Comparison of ENCODE assay signal across 10 cellular contexts in genomic region chr1:161484613-161485012, GRCh38. TPM values are rescaled to one million over a fixed set of nuclear protein-coding genes. Genes with fewer than 3 reads are reported as not detected.
DNase-seq lines count a peak whose midpoint lies in the region; ATAC-seq and TF ChIP-seq lines count a peak whose summit lies in the region.
"Had no signal": no experiment of that assay in that cellular context is flagged by ENCODE, and none has a peak within 500 bp of the region (broad histone marks: within the 10 kb centered on the region; RNA-seq: fewer than 3 reads in every experiment).

No MANE protein-coding gene starts in this region.

- no peak overlapping the region for H3K4me3 ChIP-seq in retinal pigment epithelial cell (ENCODE audit: low read length)
- H3K4me3 ChIP-seq: prostate gland had no signal

- DNase-seq in DMS53 (lab: John Stamatoyannopoulos, UW) (peak; percentile 26), DMS53 treated with DMSO at 0.1 percent for 48 hours (lab: John Stamatoyannopoulos, UW; ENCODE audit: unreplicated experiment) (no peak), MV-4-11 (lab: John Stamatoyannopoulos, UW) (peak; percentile 44), chondrocyte (ENCODE audit: low spot score) (no peak), retinal pigment epithelial cell (ENCODE audit: low read depth) (no peak), NCI-H2029 (lab: John Stamatoyannopoulos, UW) (no peak)

- no peak for ATAC-seq in activated T-helper 17 cell treated with anti-CD3 and anti-CD28 coated beads, Interleukin-2, amount 50 U/mL, for 72 hours (replicated peaks)
- no peak for ATAC-seq in HG03039 (IDR thresholded peaks at IDR 0.05; ENCODE audit: unreplicated experiment)

- no peak overlapping the region for H3K4me3 Mint-ChIP-seq in chondrocyte (ENCODE audit: unreplicated experiment)
- H3K4me3 Mint-ChIP-seq in activated T-helper 17 cell treated with anti-CD3 and anti-CD28 coated beads, Interleukin-2, amount 50 U/mL, for 72 hours, result no peak overlapping the region

- H3K36me3 Mint-ChIP-seq in chondrocyte (ENCODE audit: low read depth), result no peaks in the 10 kb centered on the region
- H3K36me3 Mint-ChIP-seq in activated T-helper 17 cell treated with anti-CD3 and anti-CD28 coated beads, Interleukin-2, amount 50 U/mL, for 72 hours (ENCODE audit: low read depth), result no peaks in the 10 kb centered on the region

- H3K4me1 Mint-ChIP-seq in chondrocyte (ENCODE audit: low read depth), result no peaks in the 10 kb centered on the region
- H3K4me1 Mint-ChIP-seq in activated T-helper 17 cell treated with anti-CD3 and anti-CD28 coated beads, Interleukin-2, amount 50 U/mL, for 72 hours, result no peaks in the 10 kb centered on the region

- no peaks in the 10 kb centered on the region for H3K9me3 Mint-ChIP-seq in chondrocyte (ENCODE audit: low read depth)
- no peaks in the 10 kb centered on the region for H3K9me3 Mint-ChIP-seq in activated T-helper 17 cell treated with anti-CD3 and anti-CD28 coated beads, Interleukin-2, amount 50 U/mL, for 72 hours

- peaks cover 27% of the 10 kb centered on the region for H3K27me3 Mint-ChIP-seq in chondrocyte (ENCODE audit: low read depth)
- H3K27me3 Mint-ChIP-seq in activated T-helper 17 cell treated with anti-CD3 and anti-CD28 coated beads, Interleukin-2, amount 50 U/mL, for 72 hours, result peaks cover 13% of the 10 kb centered on the region

- H3K27ac Mint-ChIP-seq in chondrocyte (ENCODE audit: unreplicated experiment), result no peak overlapping the region
- H3K27ac Mint-ChIP-seq in activated T-helper 17 cell treated with anti-CD3 and anti-CD28 coated beads, Interleukin-2, amount 50 U/mL, for 72 hours, result no peak overlapping the region

- TF ChIP-seq CTCF in chondrocyte (IDR thresholded peaks at IDR 0.05) (peak; percentile 47), retinal pigment epithelial cell (conservative IDR thresholded peaks at IDR 0.05; ENCODE audit: low read depth, low read length) (peak; percentile 35)

RNA-seq across cellular contexts. Expression of gene FCGR2A, which starts 20.6 kb away (rescaled TPM):
- not detected in 3 replicates for total RNA-seq in chondrocyte
- not detected for total RNA-seq in activated T-helper 17 cell treated with anti-CD3 and anti-CD28 coated beads, Interleukin-2, amount 50 U/mL, for 72 hours
- total RNA-seq: activated CD8-positive, alpha-beta memory T cell treated with anti-CD3 and anti-CD28 coated beads for 36 hours had no signal

RNA-seq across cellular contexts. Expression of gene HSPA6, which starts 39.7 kb away (rescaled TPM):
- total RNA-seq in chondrocyte, result 0.75 to 1.0 TPM in 2 of 3 replicates, not detected in the other
- total RNA-seq in activated T-helper 17 cell treated with anti-CD3 and anti-CD28 coated beads, Interleukin-2, amount 50 U/mL, for 72 hours, result under 1 TPM; 0.37 to 0.41 TPM

Comparison
In these comparisons a context has a peak if more than half of its experiments do, and no peak if none do; other contexts are left out.
1. DNase-seq: peak in DMS53 (single experiment) and MV-4-11 (single experiment); none in DMS53 treated with DMSO at 0.1 percent for 48 hours (single experiment), chondrocyte (single experiment), retinal pigment epithelial cell (single experiment) and NCI-H2029 (single experiment).